15 cellular contexts compared by ENCODE assay signal in genomic region chr5:111245654-111246053, GRCh38. TPM values are rescaled to one million over a fixed set of nuclear protein-coding genes. Genes with fewer than 3 reads are reported as not detected.
DNase-seq lines count a peak whose midpoint lies in the region; ATAC-seq lines count a peak whose summit lies in the region.
"Had no signal": no experiment of that assay in that cellular context is flagged by ENCODE, and none has a peak within 500 bp of the region (broad histone marks: within the 10 kb centered on the region; RNA-seq: fewer than 3 reads in every experiment).

No MANE protein-coding gene starts in this region.

- peaks cover 48% of the 10 kb centered on the region for H3K4me1 Mint-ChIP-seq in activated CD8-positive, alpha-beta memory T cell treated with anti-CD3 and anti-CD28 coated beads, Interleukin-2, amount 10 ng/mL, durations not matched to agents 7 days and 5 days
- H3K4me1 Mint-ChIP-seq in CD4-positive, alpha-beta memory T cell, result peaks cover 58 to 81% (median 70%) of the 10 kb centered on the region in 4 donors
- peaks cover 44% of the 10 kb centered on the region for H3K4me1 Mint-ChIP-seq in T-helper 17 cell
- H3K4me1 Mint-ChIP-seq in activated naive CD8-positive, alpha-beta T cell treated with anti-CD3 and anti-CD28 coated beads, Interleukin-2, amount 50 U/mL, for 24 hours, result peaks cover 79% of the 10 kb centered on the region

- ATAC-seq in activated CD8-positive, alpha-beta memory T cell treated with anti-CD3 and anti-CD28 coated beads, Interleukin-2, amount 10 ng/mL, durations not matched to agents 7 days and 5 days, result no peak
- ATAC-seq in T-helper 17 cell, result no peak
- ATAC-seq in activated naive CD8-positive, alpha-beta T cell treated with anti-CD3 and anti-CD28 coated beads, Interleukin-2, amount 50 U/mL, for 24 hours, result no peak
- ATAC-seq in GM21717 (IDR thresholded peaks at IDR 0.05; ENCODE audit: unreplicated experiment), result no peak

- intact Hi-C loops in CD4-positive, alpha-beta memory T cell (cut with micrococcal nuclease), result no loop called here

- POLR2A ChIA-PET in CD4-positive, alpha-beta memory T cell (lab: Charles Lee; ENCODE audit: partially characterized antibody), result interaction anchor here (0.6 to 3.0 kb wide), 7 partner anchors 9 to 21 kb away, joined by 3 to 20 read pairs (median 5); partner anchors contain the start of gene CAMK4

- no peak overlapping the region for H3K4me3 ChIP-seq in CD4-positive, alpha-beta memory T cell (ENCODE audit: low read length in 2 of 2)

- DNase-seq in activated CD8-positive, alpha-beta memory T cell treated with anti-CD3 and anti-CD28 coated beads, Interleukin-2, amount 10 ng/mL, durations not matched to agents 7 days and 5 days, result no peak
- DNase-seq in activated CD8-positive, alpha-beta memory T cell treated with anti-CD3 and anti-CD28 coated beads, Interleukin-2, amount 50 U/mL, for 48 hours, result no peak
- DNase-seq in CD4-positive, alpha-beta memory T cell, result no peak
- no peak for DNase-seq in T-helper 17 cell
- no peak for DNase-seq in activated naive CD8-positive, alpha-beta T cell treated with anti-CD3 and anti-CD28 coated beads, Interleukin-2, amount 50 U/mL, for 24 hours
- DNase-seq in AG08395 (ENCODE audit: low spot score), result no peak
- DNase-seq: DMS 273 treated with DMSO at 0.1 percent for 48 hours; HFFc6; KG1; NCI-H1092; NCI-H69; NK-92 treated with Interleukin-12 subunit alpha and Interleukin-12 subunit beta, amount 100 ng/mL, for 24 hours had no signal

- no peak overlapping the region for H3K27ac ChIP-seq in CD4-positive, alpha-beta memory T cell (ENCODE audit: low read depth, low read length)
- H3K27ac ChIP-seq: HL-60, RWPE1 had no signal

- H3K9me3 ChIP-seq in CD4-positive, alpha-beta memory T cell (ENCODE audit: control insufficient read depth in 1 of 2, low read length in 2 of 2), result no peaks in the 10 kb centered on the region
- no peaks in the 10 kb centered on the region for H3K9me3 ChIP-seq in T-helper 17 cell (ENCODE audit: control insufficient read depth, low read length, poor library complexity, severe bottlenecking)

- H3K27me3 Mint-ChIP-seq in activated CD8-positive, alpha-beta memory T cell treated with anti-CD3 and anti-CD28 coated beads, Interleukin-2, amount 10 ng/mL, durations not matched to agents 7 days and 5 days, result no peaks in the 10 kb centered on the region
- no peaks in the 10 kb centered on the region for H3K27me3 Mint-ChIP-seq in CD4-positive, alpha-beta memory T cell
- H3K27me3 Mint-ChIP-seq in T-helper 17 cell, result no peaks in the 10 kb centered on the region
- H3K27me3 Mint-ChIP-seq in activated naive CD8-positive, alpha-beta T cell treated with anti-CD3 and anti-CD28 coated beads, Interleukin-2, amount 50 U/mL, for 24 hours, result no peaks in the 10 kb centered on the region

- peaks cover 22% of the 10 kb centered on the region for H3K36me3 Mint-ChIP-seq in activated CD8-positive, alpha-beta memory T cell treated with anti-CD3 and anti-CD28 coated beads, Interleukin-2, amount 10 ng/mL, durations not matched to agents 7 days and 5 days
- H3K36me3 Mint-ChIP-seq in CD4-positive, alpha-beta memory T cell, result peaks cover 14 to 37% of the 10 kb centered on the region in 2 donors
- H3K36me3 Mint-ChIP-seq in T-helper 17 cell (ENCODE audit: low read depth), result peaks cover 8% of the 10 kb centered on the region
- peaks cover 4% of the 10 kb centered on the region for H3K36me3 Mint-ChIP-seq in activated naive CD8-positive, alpha-beta T cell treated with anti-CD3 and anti-CD28 coated beads, Interleukin-2, amount 50 U/mL, for 24 hours (ENCODE audit: low read depth)

- no peaks in the 10 kb centered on the region for H3K27me3 ChIP-seq in CD4-positive, alpha-beta memory T cell (ENCODE audit: insufficient read depth, low read length)

- peak overlapping the region; percentile 4 for H3K4me3 Mint-ChIP-seq in activated CD8-positive, alpha-beta memory T cell treated with anti-CD3 and anti-CD28 coated beads, Interleukin-2, amount 10 ng/mL, durations not matched to agents 7 days and 5 days
- peak overlapping the region in 5 of 8 donors; percentile 17 to 56 (median 46) for H3K4me3 Mint-ChIP-seq in CD4-positive, alpha-beta memory T cell
- peak overlapping the region; percentile 5 for H3K4me3 Mint-ChIP-seq in T-helper 17 cell
- H3K4me3 Mint-ChIP-seq in activated naive CD8-positive, alpha-beta T cell treated with anti-CD3 and anti-CD28 coated beads, Interleukin-2, amount 50 U/mL, for 24 hours, result peak overlapping the region; percentile 10
- H3K4me3 Mint-ChIP-seq: HFFc6 had no signal

- peaks cover 5% of the 10 kb centered on the region for H3K36me3 ChIP-seq in CD4-positive, alpha-beta memory T cell (ENCODE audit: insufficient read depth, low read length)

- H3K27ac Mint-ChIP-seq in activated CD8-positive, alpha-beta memory T cell treated with anti-CD3 and anti-CD28 coated beads, Interleukin-2, amount 10 ng/mL, durations not matched to agents 7 days and 5 days, result peak overlapping the region; percentile 52
- peak overlapping the region in 5 of 7 donors; percentile 7 to 78 (median 37) for H3K27ac Mint-ChIP-seq in CD4-positive, alpha-beta memory T cell
- peak overlapping the region; percentile 84 for H3K27ac Mint-ChIP-seq in T-helper 17 cell
- peak overlapping the region; percentile 40 for H3K27ac Mint-ChIP-seq in activated naive CD8-positive, alpha-beta T cell treated with anti-CD3 and anti-CD28 coated beads, Interleukin-2, amount 50 U/mL, for 24 hours
- H3K27ac Mint-ChIP-seq: HFFc6 had no signal

- peaks cover 74% of the 10 kb centered on the region for H3K4me1 ChIP-seq in CD4-positive, alpha-beta memory T cell (ENCODE audit: insufficient read depth, low read length)

- no peaks in the 10 kb centered on the region for H3K9me3 Mint-ChIP-seq in activated CD8-positive, alpha-beta memory T cell treated with anti-CD3 and anti-CD28 coated beads, Interleukin-2, amount 10 ng/mL, durations not matched to agents 7 days and 5 days (ENCODE audit: low read depth)
- H3K9me3 Mint-ChIP-seq in CD4-positive, alpha-beta memory T cell, result no peaks in the 10 kb centered on the region
- H3K9me3 Mint-ChIP-seq in activated naive CD8-positive, alpha-beta T cell treated with anti-CD3 and anti-CD28 coated beads, Interleukin-2, amount 50 U/mL, for 24 hours, result no peaks in the 10 kb centered on the region
- H3K9me3 Mint-ChIP-seq: HFFc6 had no signal

- CTCF ChIA-PET in activated CD8-positive, alpha-beta memory T cell treated with anti-CD3 and anti-CD28 coated beads, Interleukin-2, amount 10 ng/mL, durations not matched to agents 7 days and 5 days (lab: Charles Lee), result interaction anchor here (1.5 to 4.0 kb wide), 6 partner anchors 9 to 34 kb away, joined by 3 to 18 read pairs (median 8); partner anchors contain the start of gene CAMK4
- CTCF ChIA-PET in CD4-positive, alpha-beta memory T cell (lab: Charles Lee; ENCODE audit: partially characterized antibody), result interaction anchor here (1.1 to 5.2 kb wide), 5 partner anchors 9 to 90 kb away, joined by 3 to 27 read pairs (median 6); partner anchors contain the start of gene CAMK4

RNA-seq across cellular contexts. Expression of gene CAMK4, which starts 21.5 kb away (rescaled TPM):
- 10 to 100 TPM; 77.4 to 91.1 TPM for total RNA-seq in activated CD8-positive, alpha-beta memory T cell treated with anti-CD3 and anti-CD28 coated beads, Interleukin-2, amount 10 ng/mL, durations not matched to agents 7 days and 5 days
- total RNA-seq in CD4-positive, alpha-beta memory T cell, result 100 to 1,000 TPM; 243 to 257 TPM
- polyA plus RNA-seq in CD4-positive, alpha-beta memory T cell, result 10 to 100 TPM; 84.3 to 86.9 TPM
- total RNA-seq in T-helper 17 cell, result 100 to 1,000 TPM; 139 to 163 TPM
